In genomic region chr6:9121551-9121950, GRCh38 we compare ENCODE assay signal across 11 cellular contexts.
"Had no signal": no experiment of that assay in that cellular context is flagged by ENCODE, and none has a peak within 500 bp of the region (broad histone marks: within the 10 kb centered on the region; RNA-seq: fewer than 3 reads in every experiment).

No MANE protein-coding gene starts in this region.

- H3K36me3 ChIP-seq: ovary, suprapubic skin, upper lobe of left lung had no signal

- DNase-seq: activated naive CD4-positive, alpha-beta T cell treated with anti-CD3 and anti-CD28 coated beads, Interleukin-2, amount 50 U/mL, for 16 hours; cerebellar nuclear complex; endodermal cell; left ventricle myocardium superior; ovary; stimulated activated CD4-positive, alpha-beta T cell treated with anti-CD3 and anti-CD28 coated beads, Interleukin-4, amount 100 ng/mL, for 1 hour; stimulated activated CD8-positive, alpha-beta memory T cell treated with anti-CD3 and anti-CD28 coated beads, Interleukin-4, amount 100 ng/mL, for 48 hours; stimulated activated naive CD8-positive, alpha-beta T cell treated with anti-CD3 and anti-CD28 coated beads, Interleukin-15, Interleukin-2, amounts not matched to agents 100 U/mL and 50 U/mL, for 24 hours; T-helper 2 cell; upper lobe of left lung had no signal

- H3K27me3 ChIP-seq: ovary, suprapubic skin, upper lobe of left lung had no signal

- H3K9me3 ChIP-seq: ovary, suprapubic skin, upper lobe of left lung had no signal

- H3K4me3 ChIP-seq: ovary, suprapubic skin, upper lobe of left lung had no signal
